8 cellular contexts compared by ENCODE assay signal in the genomic region with DNA sequence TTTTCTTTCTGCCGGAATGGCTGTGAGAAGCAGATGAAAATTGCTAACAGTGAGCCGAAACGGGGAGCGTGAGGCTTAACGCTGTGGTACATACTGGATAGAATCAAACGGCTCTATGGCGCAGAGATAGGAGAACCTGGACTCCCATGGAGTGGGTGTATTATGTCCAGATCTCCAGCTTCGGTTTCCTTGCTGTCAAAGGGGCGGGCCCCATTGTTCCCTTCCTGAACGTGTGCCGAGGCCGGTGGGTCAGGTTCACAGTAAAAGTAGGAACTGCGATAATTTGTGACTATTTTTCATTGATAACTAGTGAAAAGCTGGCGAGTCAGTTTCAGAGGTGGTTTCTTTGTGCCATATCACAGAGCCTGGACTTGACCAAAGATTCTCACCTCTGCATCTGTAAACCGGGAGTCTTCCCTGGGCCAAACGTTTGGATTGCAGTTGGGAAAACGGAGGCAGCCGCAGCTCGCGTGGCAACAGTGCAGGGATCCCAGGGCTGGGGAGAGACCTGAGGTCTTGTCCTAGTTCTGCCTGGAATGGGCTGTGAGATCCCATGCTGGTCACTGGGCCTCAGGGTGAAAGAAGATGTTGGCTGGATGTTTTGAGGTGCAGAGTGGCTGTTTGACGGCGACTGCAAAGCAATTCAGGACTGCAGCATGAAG. TPM values are rescaled to one million over a fixed set of nuclear protein-coding genes. Genes with fewer than 3 reads are reported as not detected.
DNase-seq lines count a peak whose midpoint lies in the region; ATAC-seq and TF ChIP-seq lines count a peak whose summit lies in the region.
"Had no signal": no experiment of that assay in that cellular context is flagged by ENCODE, and none has a peak within 500 bp of the region (broad histone marks: within the 10 kb centered on the region; RNA-seq: fewer than 3 reads in every experiment).

No MANE protein-coding gene starts in this region.

- H3K9me3 ChIP-seq in WERI-Rb-1 (ENCODE audit: severe bottlenecking) (no peaks in the 10 kb centered on the region), right cardiac atrium (ENCODE audit: control insufficient read depth, low read length) (no peaks in the 10 kb centered on the region)

- H3K36me3 ChIP-seq in WERI-Rb-1 = peaks cover 57% of the 10 kb centered on the region

- peak overlapping the region; percentile 89 for H3K27ac ChIP-seq in WERI-Rb-1
- peak overlapping the region; percentile 49 for H3K27ac ChIP-seq in right cardiac atrium (ENCODE audit: low read length)
- peak overlapping the region; percentile 49 to 98 (median 95) for H3K27ac ChIP-seq in skin epidermis

- H3K4me1 ChIP-seq in right cardiac atrium (ENCODE audit: control insufficient read depth, insufficient read depth, low read length) = peaks cover 5% of the 10 kb centered on the region

- H3K4me3 ChIP-seq in HFF-Myc (replicated peaks; ENCODE audit: low read depth, low read length) = peak overlapping the region; percentile 92
- peak overlapping the region; percentile 92 for H3K4me3 ChIP-seq in WERI-Rb-1 (ENCODE audit: low read depth, low read length)
- H3K4me3 ChIP-seq in right cardiac atrium (ENCODE audit: low read length) = peak overlapping the region; percentile 85
- H3K4me3 ChIP-seq in skin epidermis = peak overlapping the region; percentile 77 to 98 (median 95)

- intact Hi-C loops in right cardiac atrium (cut with DNase I) = loop anchor here in 1 of 4 donors (10.0 kb wide), 1 partner anchor 134 kb away; no protein-coding TSS in a partner anchor

- WGBS in right cardiac atrium = 2% methylated on average over 22 of the region's 22 CpGs

- TF ChIP-seq CTCF in HFF-Myc (IDR thresholded peaks at IDR 0.05; ENCODE audit: low read depth, low read length, missing control alignments) = no peak
- no peak for TF ChIP-seq CTCF in WERI-Rb-1 (IDR thresholded peaks at IDR 0.05; ENCODE audit: low read depth, low read length)

- ATAC-seq in right cardiac atrium (no peak), HG02981 (IDR thresholded peaks at IDR 0.05; ENCODE audit: unreplicated experiment) (no peak)

- DNase-seq in HFF-Myc (ENCODE audit: extremely low read depth, low read depth) (no peak), WERI-Rb-1 (no peak), right cardiac atrium (no peak), DMS79 treated with DMSO at 0.1 percent for 48 hours (lab: John Stamatoyannopoulos, UW) (no peak)
- no peak for DNase-seq in activated effector memory CD4-positive, alpha-beta T cell treated with anti-CD3 and anti-CD28 coated beads, Interleukin-2, amount 50 U/mL, for 16 hours

- no peaks in the 10 kb centered on the region for H3K27me3 ChIP-seq in WERI-Rb-1 (ENCODE audit: insufficient read depth, low read depth, severe bottlenecking)
- no peaks in the 10 kb centered on the region for H3K27me3 ChIP-seq in right cardiac atrium (ENCODE audit: control insufficient read depth, insufficient read depth)

RNA-seq across cellular contexts. Expression of a gene that starts 0.8 kb away (rescaled TPM):
- total RNA-seq in right cardiac atrium = 1,000 to 10,000 TPM in 1 of 4 donors, 100 to 1,000 TPM in 3; 850 to 1,097 (median 916) TPM
- 998 TPM for polyA plus RNA-seq in right cardiac atrium

RNA-seq across cellular contexts. Expression of a gene that starts 11.3 kb away (rescaled TPM):
- total RNA-seq in right cardiac atrium = not detected
- not detected for polyA plus RNA-seq in right cardiac atrium
- total RNA-seq: SK-MEL-5 had no signal

RNA-seq across cellular contexts. Expression of a gene that starts 12.7 kb away (rescaled TPM):
- 1 to 10 TPM; 1.6 to 5.3 (median 4.0) TPM for total RNA-seq in right cardiac atrium
- polyA plus RNA-seq in right cardiac atrium = 2.2 TPM

RNA-seq across cellular contexts. Expression of a gene that starts 39.1 kb away (rescaled TPM):
- total RNA-seq in right cardiac atrium = not detected
- polyA plus RNA-seq in right cardiac atrium = not detected
- total RNA-seq: SK-MEL-5 had no signal
